22 cellular contexts compared by ENCODE assay signal in the genomic region with DNA sequence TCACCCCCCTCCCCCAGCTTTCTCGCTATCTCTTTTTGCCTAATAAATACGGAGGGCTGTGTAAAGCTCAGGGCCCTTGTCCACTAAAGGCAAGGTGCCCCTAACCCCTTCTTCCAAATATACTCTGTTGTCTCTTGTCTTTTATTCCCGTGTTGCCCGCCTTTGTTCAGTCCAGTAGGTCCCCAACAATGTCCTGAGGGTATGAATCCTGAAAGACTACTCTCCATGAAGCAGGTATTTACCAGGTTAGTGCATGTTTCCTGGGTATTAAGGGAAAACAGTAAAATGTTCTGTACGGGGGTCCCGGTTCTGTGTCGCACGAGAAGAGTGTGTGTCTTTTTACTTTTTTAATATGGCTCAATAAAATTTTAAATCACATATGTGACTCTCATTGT. TPM values are rescaled to one million over a fixed set of nuclear protein-coding genes. Genes with fewer than 3 reads are reported as not detected.
DNase-seq lines count a peak whose midpoint lies in the region; ATAC-seq and TF ChIP-seq lines count a peak whose summit lies in the region.
"Had no signal": no experiment of that assay in that cellular context is flagged by ENCODE, and none has a peak within 500 bp of the region (broad histone marks: within the 10 kb centered on the region; RNA-seq: fewer than 3 reads in every experiment).

No MANE protein-coding gene starts in this region.

- H3K9me3 Mint-ChIP-seq in activated naive CD8-positive, alpha-beta T cell treated with anti-CD3 and anti-CD28 coated beads, Interleukin-2, amount 10 ng/mL, durations not matched to agents 7 days and 5 days: no peaks in the 10 kb centered on the region
- no peaks in the 10 kb centered on the region for H3K9me3 Mint-ChIP-seq in activated naive CD8-positive, alpha-beta T cell treated with anti-CD3 and anti-CD28 coated beads for 36 hours

- peak overlapping the region; percentile 9 for H3K4me3 Mint-ChIP-seq in activated naive CD8-positive, alpha-beta T cell treated with anti-CD3 and anti-CD28 coated beads, Interleukin-2, amount 10 ng/mL, durations not matched to agents 7 days and 5 days
- H3K4me3 Mint-ChIP-seq in activated naive CD8-positive, alpha-beta T cell treated with anti-CD3 and anti-CD28 coated beads for 36 hours: no peak overlapping the region

- H3K36me3 Mint-ChIP-seq in activated naive CD8-positive, alpha-beta T cell treated with anti-CD3 and anti-CD28 coated beads, Interleukin-2, amount 10 ng/mL, durations not matched to agents 7 days and 5 days: no peaks in the 10 kb centered on the region
- H3K36me3 Mint-ChIP-seq in activated naive CD8-positive, alpha-beta T cell treated with anti-CD3 and anti-CD28 coated beads for 36 hours: no peaks in the 10 kb centered on the region
- H3K36me3 Mint-ChIP-seq: CD14-positive monocyte had no signal

- H3K79me1 ChIP-seq in neuronal stem cell (ENCODE audit: low read depth, low read length): no peaks in the 10 kb centered on the region

- intact Hi-C loops in esophagus muscularis mucosa (cut with DNase I): no loop called here

- TF ChIP-seq EP300 in esophagus muscularis mucosa (IDR thresholded peaks at IDR 0.05): no peak

- H3K9me3 ChIP-seq in esophagus muscularis mucosa (no peaks in the 10 kb centered on the region), neuronal stem cell (replicated peaks in 1 of 2; ENCODE audit: control insufficient read depth in 2 of 2, insufficient read depth in 1 of 2, low read depth in 1 of 2, low read length in 2 of 2) (no peaks in the 10 kb centered on the region)
- H3K9me3 ChIP-seq: Peyer's patch had no signal

- H2BK120ac ChIP-seq in neuronal stem cell (ENCODE audit: low read depth, low read length): no peak overlapping the region

- no peak for ATAC-seq in activated naive CD8-positive, alpha-beta T cell treated with anti-CD3 and anti-CD28 coated beads, Interleukin-2, amount 10 ng/mL, durations not matched to agents 7 days and 5 days (ENCODE audit: low read depth)
- ATAC-seq in HG03025 (IDR thresholded peaks at IDR 0.05; ENCODE audit: low FRiP score, unreplicated experiment): no peak
- ATAC-seq: SK-N-SH treated with all-trans-retinoic acid at 6 μM for 48 hours had no signal

- peak overlapping the region; percentile 23 for H2AFZ ChIP-seq in neuronal stem cell (ENCODE audit: low read length)
- H2AFZ ChIP-seq: GM23248 had no signal

- no peak for TF ChIP-seq POLR2A in esophagus muscularis mucosa (IDR thresholded peaks at IDR 0.05; ENCODE audit: low read depth)

- WGBS in esophagus muscularis mucosa: 95% methylated on average over 8 of the region's 8 CpGs
- WGBS in neuronal stem cell (ENCODE audit: extremely low coverage in 2 of 2, insufficient read length in 2 of 2, insufficient replicate concordance in 1 of 2), 2 donors: no CpG with 5 or more reads among the region's 8 CpGs

- DNase-seq in activated naive CD8-positive, alpha-beta T cell treated with anti-CD3 and anti-CD28 coated beads, Interleukin-2, amount 10 ng/mL, durations not matched to agents 7 days and 5 days: no peak
- DNase-seq in activated naive CD8-positive, alpha-beta T cell treated with anti-CD3 and anti-CD28 coated beads for 36 hours: no peak
- peak; percentile 62 for DNase-seq in esophagus muscularis mucosa (ENCODE audit: extremely low spot score)
- no peak for DNase-seq in neuronal stem cell (ENCODE audit: low spot score)
- DNase-seq in activated CD8-positive, alpha-beta memory T cell treated with anti-CD3 and anti-CD28 coated beads, Interleukin-2, amount 50 U/mL, for 4 hours: no peak
- no peak for DNase-seq in NOMO-1 treated with DMSO at 0.1 percent for 48 hours (lab: John Stamatoyannopoulos, UW; ENCODE audit: unreplicated experiment)
- DNase-seq: 8988T, DMS79, GM23248, HCEC 1CT, IMR-90, NCI-H1105, NCI-H1694, NCI-H2081, NCI-H2171, NCI-H345, NCI-H524, Peyer's patch had no signal

- H3K9ac ChIP-seq in neuronal stem cell (ENCODE audit: low read depth, low read length, poor library complexity): no peak overlapping the region
- H3K9ac ChIP-seq: GM23248, KMS-11 had no signal

- H3K18ac ChIP-seq in neuronal stem cell (ENCODE audit: low read length): no peak overlapping the region

- H4K91ac ChIP-seq in neuronal stem cell (ENCODE audit: low read depth, low read length, poor library complexity): no peak overlapping the region

- peaks cover 7 to 22% (median 19%) of the 10 kb centered on the region in 4 donors for H3K4me1 ChIP-seq in esophagus muscularis mucosa
- H3K4me1 ChIP-seq in neuronal stem cell (ENCODE audit: control insufficient read depth in 2 of 2, insufficient read depth in 1 of 2, low read depth in 1 of 2, low read length in 2 of 2): peaks cover 4 to 10% of the 10 kb centered on the region in 2 donors

- TF ChIP-seq CTCF in esophagus muscularis mucosa (IDR thresholded peaks at IDR 0.05): no peak

- H3K14ac ChIP-seq in neuronal stem cell (ENCODE audit: low read length): no peak overlapping the region

- no peak overlapping the region for H3K27ac ChIP-seq in esophagus muscularis mucosa (replicated peaks in 1 of 4)
- H3K27ac ChIP-seq in neuronal stem cell (replicated peaks; ENCODE audit: low read length): no peak overlapping the region
- H3K27ac ChIP-seq: GM23248, KMS-11 had no signal

- H3K36me3 ChIP-seq in esophagus muscularis mucosa (no peaks in the 10 kb centered on the region), neuronal stem cell (replicated peaks in 1 of 2; ENCODE audit: control insufficient read depth in 2 of 2, insufficient read depth in 2 of 2, low read length in 2 of 2) (no peaks in the 10 kb centered on the region)
- H3K36me3 ChIP-seq: Peyer's patch had no signal

- H2AK5ac ChIP-seq in neuronal stem cell (ENCODE audit: low read depth, low read length): no peak overlapping the region

- no peak overlapping the region for H4K8ac ChIP-seq in neuronal stem cell (ENCODE audit: low read depth, low read length)

- H3K4me2 ChIP-seq in neuronal stem cell (ENCODE audit: insufficient read depth, low read length, poor library complexity, severe bottlenecking): no peak overlapping the region
- H3K4me2 ChIP-seq: KMS-11 had no signal

- H3K27me3 ChIP-seq in esophagus muscularis mucosa (peaks cover 0 to 33% (median 2%) of the 10 kb centered on the region in 4 donors), neuronal stem cell (ENCODE audit: control insufficient read depth in 3 of 3, insufficient read depth in 3 of 3, low read depth in 1 of 3, low read length in 3 of 3) (no peaks in the 10 kb centered on the region)
- H3K27me3 ChIP-seq: Peyer's patch had no signal

- POLR2A ChIA-PET in activated naive CD8-positive, alpha-beta T cell treated with anti-CD3 and anti-CD28 coated beads, Interleukin-2, amount 10 ng/mL, durations not matched to agents 7 days and 5 days (lab: Charles Lee): no interaction called here

- H3K27me3 Mint-ChIP-seq in activated naive CD8-positive, alpha-beta T cell treated with anti-CD3 and anti-CD28 coated beads, Interleukin-2, amount 10 ng/mL, durations not matched to agents 7 days and 5 days: peaks cover 59% of the 10 kb centered on the region
- peaks cover 72% of the 10 kb centered on the region for H3K27me3 Mint-ChIP-seq in activated naive CD8-positive, alpha-beta T cell treated with anti-CD3 and anti-CD28 coated beads for 36 hours

- no peak overlapping the region for H3K4ac ChIP-seq in neuronal stem cell (ENCODE audit: low read length)

- peaks cover 8% of the 10 kb centered on the region for H3K4me1 Mint-ChIP-seq in activated naive CD8-positive, alpha-beta T cell treated with anti-CD3 and anti-CD28 coated beads, Interleukin-2, amount 10 ng/mL, durations not matched to agents 7 days and 5 days
- H3K4me1 Mint-ChIP-seq in activated naive CD8-positive, alpha-beta T cell treated with anti-CD3 and anti-CD28 coated beads for 36 hours: peaks cover 3% of the 10 kb centered on the region

- H3K4me3 ChIP-seq in esophagus muscularis mucosa: no peak overlapping the region
- no peak overlapping the region for H3K4me3 ChIP-seq in neuronal stem cell (ENCODE audit: low read length in 2 of 2)
- H3K4me3 ChIP-seq: GM23248 had no signal

- H2BK12ac ChIP-seq in neuronal stem cell (ENCODE audit: low read length): no peak overlapping the region

- no peak overlapping the region for H2BK15ac ChIP-seq in neuronal stem cell (ENCODE audit: low read length)

- no peak overlapping the region for H3K27ac Mint-ChIP-seq in activated naive CD8-positive, alpha-beta T cell treated with anti-CD3 and anti-CD28 coated beads, Interleukin-2, amount 10 ng/mL, durations not matched to agents 7 days and 5 days
- no peak overlapping the region for H3K27ac Mint-ChIP-seq in activated naive CD8-positive, alpha-beta T cell treated with anti-CD3 and anti-CD28 coated beads for 36 hours

- H3K23ac ChIP-seq in neuronal stem cell (ENCODE audit: low read depth, low read length, poor library complexity): no peak overlapping the region

- H2BK5ac ChIP-seq in neuronal stem cell (ENCODE audit: low read length): no peak overlapping the region

RNA-seq across cellular contexts. Expression of a gene that starts 28.8 kb away (rescaled TPM):
- total RNA-seq in activated naive CD8-positive, alpha-beta T cell treated with anti-CD3 and anti-CD28 coated beads, Interleukin-2, amount 10 ng/mL, durations not matched to agents 7 days and 5 days: 10 to 100 TPM; 29.9 to 37.7 TPM
- total RNA-seq in activated naive CD8-positive, alpha-beta T cell treated with anti-CD3 and anti-CD28 coated beads for 36 hours: 10 to 100 TPM; 18.7 to 23.5 TPM
- total RNA-seq in esophagus muscularis mucosa: 10 to 100 TPM; 66.9 to 88.0 (median 75.3) TPM
- polyA plus RNA-seq in neuronal stem cell (2013, experiment 1 of 2): 182 TPM
- 190 TPM for polyA plus RNA-seq in neuronal stem cell (2013, experiment 2 of 2)
